1 cellular context compared by ENCODE assay signal in genomic region chr11:65478411-65479183, GRCh38.
TF ChIP-seq lines count a peak whose summit lies in the region.

No MANE protein-coding gene starts in this region.

TF ChIP-seq in K562, 482 proteins besides CTCF, POLR2A, EP300 and RAD21 (continued from another document and continues in another):
- TF ChIP-seq SMAD1 (IDR thresholded peaks at IDR 0.05; ENCODE audit: low read depth, low read length, partially characterized antibody) (peak; percentile 30), CTBP1 (IDR thresholded peaks at IDR 0.05; ENCODE audit: borderline replicate concordance) (peak; percentile 79; the same call in 1 of the 2 replicates), HNRNPUL1 (IDR thresholded peaks at IDR 0.05; ENCODE audit: low read length) (no peak), MED1 (CRISPR knock-in tag; IDR thresholded peaks at IDR 0.05; ENCODE audit: borderline replicate concordance) (no peak), FIP1L1 (IDR thresholded peaks at IDR 0.05; ENCODE audit: low read depth, low read length, poor library complexity, severe bottlenecking) (peak; percentile 72), ZNF175 (CRISPR knock-in tag; IDR thresholded peaks at IDR 0.05; ENCODE audit: low read depth) (peak; percentile 62; the same call in 1 of the 2 replicates), NFXL1 (CRISPR knock-in tag; IDR thresholded peaks at IDR 0.05) (peak; percentile 40; the same call in 1 of the 2 replicates), HDAC1 (IDR thresholded peaks at IDR 0.05) (peak in 1 of 2 experiments; percentile 61; a peak in 2 of 4 replicates), DMBX1 (CRISPR knock-in tag; IDR thresholded peaks at IDR 0.05; ENCODE audit: borderline replicate concordance) (peak; percentile 71; the same call in 1 of the 2 replicates), NFATC3 (IDR thresholded peaks at IDR 0.05) (no peak), CCNT2 (IDR thresholded peaks at IDR 0.05; ENCODE audit: borderline replicate concordance, extremely low read depth, insufficient read length, low read depth, low read length) (peak; percentile 65), EGR1 (conservative IDR thresholded peaks at IDR 0.05) (peak; percentile 99), FOXK2 (conservative IDR thresholded peaks at IDR 0.05 in 1 of 2, IDR thresholded peaks at IDR 0.05 in 1 of 2; ENCODE audit: low read depth in 2 of 2) (0 out of 4 replicates have a peak, but pooled peaks of 1 of the 2 experiments have one; percentile 12), THRAP3 (IDR thresholded peaks at IDR 0.05; ENCODE audit: borderline replicate concordance) (no peak), HIVEP1 (CRISPR knock-in tag; IDR thresholded peaks at IDR 0.05) (no peak), ZKSCAN1 (IDR thresholded peaks at IDR 0.05; ENCODE audit: low read depth, low read length) (peak; percentile 25; the same call in 1 of the 2 replicates), OTX1 (CRISPR knock-in tag; IDR thresholded peaks at IDR 0.05) (no peak), ZNF197 (CRISPR knock-in tag; IDR thresholded peaks at IDR 0.05; ENCODE audit: low read depth) (0 out of 2 replicates have a peak, but pooled peaks have one; percentile 47)
- TF ChIP-seq, protein P1, sequence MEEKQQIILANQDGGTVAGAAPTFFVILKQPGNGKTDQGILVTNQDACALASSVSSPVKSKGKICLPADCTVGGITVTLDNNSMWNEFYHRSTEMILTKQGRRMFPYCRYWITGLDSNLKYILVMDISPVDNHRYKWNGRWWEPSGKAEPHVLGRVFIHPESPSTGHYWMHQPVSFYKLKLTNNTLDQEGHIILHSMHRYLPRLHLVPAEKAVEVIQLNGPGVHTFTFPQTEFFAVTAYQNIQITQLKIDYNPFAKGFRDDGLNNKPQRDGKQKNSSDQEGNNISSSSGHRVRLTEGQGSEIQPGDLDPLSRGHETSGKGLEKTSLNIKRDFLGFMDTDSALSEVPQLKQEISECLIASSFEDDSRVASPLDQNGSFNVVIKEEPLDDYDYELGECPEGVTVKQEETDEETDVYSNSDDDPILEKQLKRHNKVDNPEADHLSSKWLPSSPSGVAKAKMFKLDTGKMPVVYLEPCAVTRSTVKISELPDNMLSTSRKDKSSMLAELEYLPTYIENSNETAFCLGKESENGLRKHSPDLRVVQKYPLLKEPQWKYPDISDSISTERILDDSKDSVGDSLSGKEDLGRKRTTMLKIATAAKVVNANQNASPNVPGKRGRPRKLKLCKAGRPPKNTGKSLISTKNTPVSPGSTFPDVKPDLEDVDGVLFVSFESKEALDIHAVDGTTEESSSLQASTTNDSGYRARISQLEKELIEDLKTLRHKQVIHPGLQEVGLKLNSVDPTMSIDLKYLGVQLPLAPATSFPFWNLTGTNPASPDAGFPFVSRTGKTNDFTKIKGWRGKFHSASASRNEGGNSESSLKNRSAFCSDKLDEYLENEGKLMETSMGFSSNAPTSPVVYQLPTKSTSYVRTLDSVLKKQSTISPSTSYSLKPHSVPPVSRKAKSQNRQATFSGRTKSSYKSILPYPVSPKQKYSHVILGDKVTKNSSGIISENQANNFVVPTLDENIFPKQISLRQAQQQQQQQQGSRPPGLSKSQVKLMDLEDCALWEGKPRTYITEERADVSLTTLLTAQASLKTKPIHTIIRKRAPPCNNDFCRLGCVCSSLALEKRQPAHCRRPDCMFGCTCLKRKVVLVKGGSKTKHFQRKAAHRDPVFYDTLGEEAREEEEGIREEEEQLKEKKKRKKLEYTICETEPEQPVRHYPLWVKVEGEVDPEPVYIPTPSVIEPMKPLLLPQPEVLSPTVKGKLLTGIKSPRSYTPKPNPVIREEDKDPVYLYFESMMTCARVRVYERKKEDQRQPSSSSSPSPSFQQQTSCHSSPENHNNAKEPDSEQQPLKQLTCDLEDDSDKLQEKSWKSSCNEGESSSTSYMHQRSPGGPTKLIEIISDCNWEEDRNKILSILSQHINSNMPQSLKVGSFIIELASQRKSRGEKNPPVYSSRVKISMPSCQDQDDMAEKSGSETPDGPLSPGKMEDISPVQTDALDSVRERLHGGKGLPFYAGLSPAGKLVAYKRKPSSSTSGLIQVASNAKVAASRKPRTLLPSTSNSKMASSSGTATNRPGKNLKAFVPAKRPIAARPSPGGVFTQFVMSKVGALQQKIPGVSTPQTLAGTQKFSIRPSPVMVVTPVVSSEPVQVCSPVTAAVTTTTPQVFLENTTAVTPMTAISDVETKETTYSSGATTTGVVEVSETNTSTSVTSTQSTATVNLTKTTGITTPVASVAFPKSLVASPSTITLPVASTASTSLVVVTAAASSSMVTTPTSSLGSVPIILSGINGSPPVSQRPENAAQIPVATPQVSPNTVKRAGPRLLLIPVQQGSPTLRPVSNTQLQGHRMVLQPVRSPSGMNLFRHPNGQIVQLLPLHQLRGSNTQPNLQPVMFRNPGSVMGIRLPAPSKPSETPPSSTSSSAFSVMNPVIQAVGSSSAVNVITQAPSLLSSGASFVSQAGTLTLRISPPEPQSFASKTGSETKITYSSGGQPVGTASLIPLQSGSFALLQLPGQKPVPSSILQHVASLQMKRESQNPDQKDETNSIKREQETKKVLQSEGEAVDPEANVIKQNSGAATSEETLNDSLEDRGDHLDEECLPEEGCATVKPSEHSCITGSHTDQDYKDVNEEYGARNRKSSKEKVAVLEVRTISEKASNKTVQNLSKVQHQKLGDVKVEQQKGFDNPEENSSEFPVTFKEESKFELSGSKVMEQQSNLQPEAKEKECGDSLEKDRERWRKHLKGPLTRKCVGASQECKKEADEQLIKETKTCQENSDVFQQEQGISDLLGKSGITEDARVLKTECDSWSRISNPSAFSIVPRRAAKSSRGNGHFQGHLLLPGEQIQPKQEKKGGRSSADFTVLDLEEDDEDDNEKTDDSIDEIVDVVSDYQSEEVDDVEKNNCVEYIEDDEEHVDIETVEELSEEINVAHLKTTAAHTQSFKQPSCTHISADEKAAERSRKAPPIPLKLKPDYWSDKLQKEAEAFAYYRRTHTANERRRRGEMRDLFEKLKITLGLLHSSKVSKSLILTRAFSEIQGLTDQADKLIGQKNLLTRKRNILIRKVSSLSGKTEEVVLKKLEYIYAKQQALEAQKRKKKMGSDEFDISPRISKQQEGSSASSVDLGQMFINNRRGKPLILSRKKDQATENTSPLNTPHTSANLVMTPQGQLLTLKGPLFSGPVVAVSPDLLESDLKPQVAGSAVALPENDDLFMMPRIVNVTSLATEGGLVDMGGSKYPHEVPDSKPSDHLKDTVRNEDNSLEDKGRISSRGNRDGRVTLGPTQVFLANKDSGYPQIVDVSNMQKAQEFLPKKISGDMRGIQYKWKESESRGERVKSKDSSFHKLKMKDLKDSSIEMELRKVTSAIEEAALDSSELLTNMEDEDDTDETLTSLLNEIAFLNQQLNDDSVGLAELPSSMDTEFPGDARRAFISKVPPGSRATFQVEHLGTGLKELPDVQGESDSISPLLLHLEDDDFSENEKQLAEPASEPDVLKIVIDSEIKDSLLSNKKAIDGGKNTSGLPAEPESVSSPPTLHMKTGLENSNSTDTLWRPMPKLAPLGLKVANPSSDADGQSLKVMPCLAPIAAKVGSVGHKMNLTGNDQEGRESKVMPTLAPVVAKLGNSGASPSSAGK (IDR thresholded peaks at IDR 0.05), result peak; percentile 49; the same call in 1 of the 2 replicates
- TF ChIP-seq, protein P2, sequence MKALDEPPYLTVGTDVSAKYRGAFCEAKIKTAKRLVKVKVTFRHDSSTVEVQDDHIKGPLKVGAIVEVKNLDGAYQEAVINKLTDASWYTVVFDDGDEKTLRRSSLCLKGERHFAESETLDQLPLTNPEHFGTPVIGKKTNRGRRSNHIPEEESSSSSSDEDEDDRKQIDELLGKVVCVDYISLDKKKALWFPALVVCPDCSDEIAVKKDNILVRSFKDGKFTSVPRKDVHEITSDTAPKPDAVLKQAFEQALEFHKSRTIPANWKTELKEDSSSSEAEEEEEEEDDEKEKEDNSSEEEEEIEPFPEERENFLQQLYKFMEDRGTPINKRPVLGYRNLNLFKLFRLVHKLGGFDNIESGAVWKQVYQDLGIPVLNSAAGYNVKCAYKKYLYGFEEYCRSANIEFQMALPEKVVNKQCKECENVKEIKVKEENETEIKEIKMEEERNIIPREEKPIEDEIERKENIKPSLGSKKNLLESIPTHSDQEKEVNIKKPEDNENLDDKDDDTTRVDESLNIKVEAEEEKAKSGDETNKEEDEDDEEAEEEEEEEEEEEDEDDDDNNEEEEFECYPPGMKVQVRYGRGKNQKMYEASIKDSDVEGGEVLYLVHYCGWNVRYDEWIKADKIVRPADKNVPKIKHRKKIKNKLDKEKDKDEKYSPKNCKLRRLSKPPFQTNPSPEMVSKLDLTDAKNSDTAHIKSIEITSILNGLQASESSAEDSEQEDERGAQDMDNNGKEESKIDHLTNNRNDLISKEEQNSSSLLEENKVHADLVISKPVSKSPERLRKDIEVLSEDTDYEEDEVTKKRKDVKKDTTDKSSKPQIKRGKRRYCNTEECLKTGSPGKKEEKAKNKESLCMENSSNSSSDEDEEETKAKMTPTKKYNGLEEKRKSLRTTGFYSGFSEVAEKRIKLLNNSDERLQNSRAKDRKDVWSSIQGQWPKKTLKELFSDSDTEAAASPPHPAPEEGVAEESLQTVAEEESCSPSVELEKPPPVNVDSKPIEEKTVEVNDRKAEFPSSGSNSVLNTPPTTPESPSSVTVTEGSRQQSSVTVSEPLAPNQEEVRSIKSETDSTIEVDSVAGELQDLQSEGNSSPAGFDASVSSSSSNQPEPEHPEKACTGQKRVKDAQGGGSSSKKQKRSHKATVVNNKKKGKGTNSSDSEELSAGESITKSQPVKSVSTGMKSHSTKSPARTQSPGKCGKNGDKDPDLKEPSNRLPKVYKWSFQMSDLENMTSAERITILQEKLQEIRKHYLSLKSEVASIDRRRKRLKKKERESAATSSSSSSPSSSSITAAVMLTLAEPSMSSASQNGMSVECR (CRISPR knock-in tag; IDR thresholded peaks at IDR 0.05), result no peak
- TF ChIP-seq, protein P3, sequence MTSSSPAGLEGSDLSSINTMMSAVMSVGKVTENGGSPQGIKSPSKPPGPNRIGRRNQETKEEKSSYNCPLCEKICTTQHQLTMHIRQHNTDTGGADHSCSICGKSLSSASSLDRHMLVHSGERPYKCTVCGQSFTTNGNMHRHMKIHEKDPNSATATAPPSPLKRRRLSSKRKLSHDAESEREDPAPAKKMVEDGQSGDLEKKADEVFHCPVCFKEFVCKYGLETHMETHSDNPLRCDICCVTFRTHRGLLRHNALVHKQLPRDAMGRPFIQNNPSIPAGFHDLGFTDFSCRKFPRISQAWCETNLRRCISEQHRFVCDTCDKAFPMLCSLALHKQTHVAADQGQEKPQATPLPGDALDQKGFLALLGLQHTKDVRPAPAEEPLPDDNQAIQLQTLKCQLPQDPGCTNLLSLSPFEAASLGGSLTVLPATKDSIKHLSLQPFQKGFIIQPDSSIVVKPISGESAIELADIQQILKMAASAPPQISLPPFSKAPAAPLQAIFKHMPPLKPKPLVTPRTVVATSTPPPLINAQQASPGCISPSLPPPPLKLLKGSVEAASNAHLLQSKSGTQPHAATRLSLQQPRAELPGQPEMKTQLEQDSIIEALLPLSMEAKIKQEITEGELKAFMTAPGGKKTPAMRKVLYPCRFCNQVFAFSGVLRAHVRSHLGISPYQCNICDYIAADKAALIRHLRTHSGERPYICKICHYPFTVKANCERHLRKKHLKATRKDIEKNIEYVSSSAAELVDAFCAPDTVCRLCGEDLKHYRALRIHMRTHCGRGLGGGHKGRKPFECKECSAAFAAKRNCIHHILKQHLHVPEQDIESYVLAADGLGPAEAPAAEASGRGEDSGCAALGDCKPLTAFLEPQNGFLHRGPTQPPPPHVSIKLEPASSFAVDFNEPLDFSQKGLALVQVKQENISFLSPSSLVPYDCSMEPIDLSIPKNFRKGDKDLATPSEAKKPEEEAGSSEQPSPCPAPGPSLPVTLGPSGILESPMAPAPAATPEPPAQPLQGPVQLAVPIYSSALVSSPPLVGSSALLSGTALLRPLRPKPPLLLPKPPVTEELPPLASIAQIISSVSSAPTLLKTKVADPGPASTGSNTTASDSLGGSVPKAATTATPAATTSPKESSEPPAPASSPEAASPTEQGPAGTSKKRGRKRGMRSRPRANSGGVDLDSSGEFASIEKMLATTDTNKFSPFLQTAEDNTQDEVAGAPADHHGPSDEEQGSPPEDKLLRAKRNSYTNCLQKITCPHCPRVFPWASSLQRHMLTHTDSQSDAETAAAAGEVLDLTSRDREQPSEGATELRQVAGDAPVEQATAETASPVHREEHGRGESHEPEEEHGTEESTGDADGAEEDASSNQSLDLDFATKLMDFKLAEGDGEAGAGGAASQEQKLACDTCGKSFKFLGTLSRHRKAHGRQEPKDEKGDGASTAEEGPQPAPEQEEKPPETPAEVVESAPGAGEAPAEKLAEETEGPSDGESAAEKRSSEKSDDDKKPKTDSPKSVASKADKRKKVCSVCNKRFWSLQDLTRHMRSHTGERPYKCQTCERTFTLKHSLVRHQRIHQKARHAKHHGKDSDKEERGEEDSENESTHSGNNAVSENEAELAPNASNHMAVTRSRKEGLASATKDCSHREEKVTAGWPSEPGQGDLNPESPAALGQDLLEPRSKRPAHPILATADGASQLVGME (CRISPR knock-in tag; IDR thresholded peaks at IDR 0.05), result 0 out of 2 replicates have a peak, but pooled peaks have one; percentile 33
- TF ChIP-seq, protein P4, sequence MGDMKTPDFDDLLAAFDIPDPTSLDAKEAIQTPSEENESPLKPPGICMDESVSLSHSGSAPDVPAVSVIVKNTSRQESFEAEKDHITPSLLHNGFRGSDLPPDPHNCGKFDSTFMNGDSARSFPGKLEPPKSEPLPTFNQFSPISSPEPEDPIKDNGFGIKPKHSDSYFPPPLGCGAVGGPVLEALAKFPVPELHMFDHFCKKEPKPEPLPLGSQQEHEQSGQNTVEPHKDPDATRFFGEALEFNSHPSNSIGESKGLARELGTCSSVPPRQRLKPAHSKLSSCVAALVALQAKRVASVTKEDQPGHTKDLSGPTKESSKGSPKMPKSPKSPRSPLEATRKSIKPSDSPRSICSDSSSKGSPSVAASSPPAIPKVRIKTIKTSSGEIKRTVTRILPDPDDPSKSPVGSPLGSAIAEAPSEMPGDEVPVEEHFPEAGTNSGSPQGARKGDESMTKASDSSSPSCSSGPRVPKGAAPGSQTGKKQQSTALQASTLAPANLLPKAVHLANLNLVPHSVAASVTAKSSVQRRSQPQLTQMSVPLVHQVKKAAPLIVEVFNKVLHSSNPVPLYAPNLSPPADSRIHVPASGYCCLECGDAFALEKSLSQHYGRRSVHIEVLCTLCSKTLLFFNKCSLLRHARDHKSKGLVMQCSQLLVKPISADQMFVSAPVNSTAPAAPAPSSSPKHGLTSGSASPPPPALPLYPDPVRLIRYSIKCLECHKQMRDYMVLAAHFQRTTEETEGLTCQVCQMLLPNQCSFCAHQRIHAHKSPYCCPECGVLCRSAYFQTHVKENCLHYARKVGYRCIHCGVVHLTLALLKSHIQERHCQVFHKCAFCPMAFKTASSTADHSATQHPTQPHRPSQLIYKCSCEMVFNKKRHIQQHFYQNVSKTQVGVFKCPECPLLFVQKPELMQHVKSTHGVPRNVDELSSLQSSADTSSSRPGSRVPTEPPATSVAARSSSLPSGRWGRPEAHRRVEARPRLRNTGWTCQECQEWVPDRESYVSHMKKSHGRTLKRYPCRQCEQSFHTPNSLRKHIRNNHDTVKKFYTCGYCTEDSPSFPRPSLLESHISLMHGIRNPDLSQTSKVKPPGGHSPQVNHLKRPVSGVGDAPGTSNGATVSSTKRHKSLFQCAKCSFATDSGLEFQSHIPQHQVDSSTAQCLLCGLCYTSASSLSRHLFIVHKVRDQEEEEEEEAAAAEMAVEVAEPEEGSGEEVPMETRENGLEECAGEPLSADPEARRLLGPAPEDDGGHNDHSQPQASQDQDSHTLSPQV (IDR thresholded peaks at IDR 0.05), result peak; percentile 95
